26 cellular contexts compared by ENCODE assay signal in the genomic region with DNA sequence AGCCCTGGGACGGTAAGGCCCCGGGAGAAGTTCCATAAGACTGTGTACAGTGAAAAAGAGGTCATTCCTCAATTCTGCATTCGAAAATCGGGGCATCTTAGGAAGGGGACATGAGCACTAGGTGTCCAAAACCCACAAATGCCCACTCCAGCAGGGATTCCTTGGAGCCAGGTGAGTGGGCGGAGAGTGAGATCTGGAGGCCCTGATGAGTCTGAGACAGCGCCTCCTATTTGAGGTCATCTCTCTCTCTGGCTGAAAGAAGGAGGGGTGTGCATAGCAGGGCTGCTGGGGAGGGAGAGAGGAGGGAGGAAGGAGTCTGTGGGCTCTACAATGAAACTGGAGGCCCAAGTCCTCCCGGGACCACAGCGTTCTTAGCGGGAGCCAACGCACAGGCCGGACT. TPM values are rescaled to one million over a fixed set of nuclear protein-coding genes. Genes with fewer than 3 reads are reported as not detected.
A peak's percentile ranks its signal among the peaks of the same experiment; 100 is the strongest.
DNase-seq lines count a peak whose midpoint lies in the region; ATAC-seq, FAIRE-seq and TF ChIP-seq lines count a peak whose summit lies in the region.
"Had no signal": no experiment of that assay in that cellular context is flagged by ENCODE, and none has a peak within 500 bp of the region (broad histone marks: within the 10 kb centered on the region; RNA-seq: fewer than 3 reads in every experiment).

No MANE protein-coding gene starts in this region.

- TF ChIP-seq RAD21 in A549 (conservative IDR thresholded peaks at IDR 0.05 in 1 of 2, IDR thresholded peaks at IDR 0.05 in 1 of 2) (no peak), HCT116 (IDR thresholded peaks at IDR 0.05; ENCODE audit: low read depth) (no peak)

- intact Hi-C loops in HCT116 (cut with micrococcal nuclease), result no loop called here

- H3K36me3 ChIP-seq in HCT116 (ENCODE audit: control insufficient read depth in 1 of 2, insufficient read depth in 2 of 2, low read length in 2 of 2) (no peaks in the 10 kb centered on the region), gastroesophageal sphincter (no peaks in the 10 kb centered on the region), small intestine (ENCODE audit: control insufficient read depth in 2 of 2, insufficient read depth in 2 of 2, low read length in 2 of 2) (no peaks in the 10 kb centered on the region)

- H3K27me3 ChIP-seq in HCT116 (ENCODE audit: insufficient read depth, low read length) (no peaks in the 10 kb centered on the region), gastroesophageal sphincter (no peaks in the 10 kb centered on the region), small intestine (ENCODE audit: control insufficient read depth in 2 of 2, insufficient read depth in 2 of 2, low read length in 2 of 2) (no peaks in the 10 kb centered on the region)

- POLR2A ChIA-PET in A549 (lab: Yijun Ruan, JAX) (no interaction called here), HCT116 (lab: Charles Lee) (no interaction called here)

- FAIRE-seq in A549 (lab: Jason Lieb, UNC), result no peak
- no peak for FAIRE-seq in small intestine (lab: Jason Lieb, UNC)
- FAIRE-seq: HTR-8/SVneo had no signal

- H4K20me1 ChIP-seq in HCT116 (ENCODE audit: insufficient read depth), result no peaks in the 10 kb centered on the region

- RAD21 ChIA-PET in HCT116 (lab: Charles Lee; ENCODE audit: low non-redundant PET in 1 of 2, low total read pairs in 2 of 2, uncharacterized antibody in 2 of 2, unreplicated experiment in 2 of 2), result no interaction called here

- H3K9ac ChIP-seq in HCT116 (ENCODE audit: low read length), result no peak overlapping the region
- H3K9ac ChIP-seq: parathyroid adenoma had no signal

- H3K27ac ChIP-seq in A549, result peak overlapping the region; percentile 84 to 86
- H3K27ac ChIP-seq in HCT116 (ENCODE audit: low read depth, low read length), result no peak overlapping the region
- H3K27ac ChIP-seq in gastroesophageal sphincter, result peak overlapping the region in 3 of 4 donors; percentile 54 to 73 (median 62)
- no peak overlapping the region for H3K27ac ChIP-seq in small intestine (ENCODE audit: low read depth in 1 of 2, low read length in 1 of 2)
- H3K27ac ChIP-seq: parathyroid adenoma, PC-9 had no signal

- no peak for TF ChIP-seq POLR2A in A549 (IDR thresholded peaks at IDR 0.05; ENCODE audit: low read length)
- TF ChIP-seq POLR2A in HCT116 (IDR thresholded peaks at IDR 0.05; ENCODE audit: borderline replicate concordance, extremely low read depth, insufficient read depth, insufficient read length), result no peak
- TF ChIP-seq POLR2A in gastroesophageal sphincter (IDR thresholded peaks at IDR 0.05), result no peak

- H2AFZ ChIP-seq in HCT116 (ENCODE audit: low read depth, low read length, poor library complexity, severe bottlenecking), result no peak overlapping the region
- H2AFZ ChIP-seq: parathyroid adenoma, PC-9 had no signal

- H3K4me1 ChIP-seq in A549 (peaks cover 69% of the 10 kb centered on the region), HCT116 (ENCODE audit: control insufficient read depth in 1 of 2, insufficient read depth in 2 of 2, low read length in 2 of 2) (peaks cover 16 to 29% of the 10 kb centered on the region in 2 experiments; a peak in 3 of 4 replicates), gastroesophageal sphincter (peaks cover 0 to 51% (median 10%) of the 10 kb centered on the region in 3 donors), small intestine (ENCODE audit: control insufficient read depth in 2 of 2, insufficient read depth in 1 of 2, low read depth in 1 of 2, low read length in 1 of 2) (peaks cover 0 to 3% of the 10 kb centered on the region in 2 donors)
- H3K4me1 ChIP-seq: parathyroid adenoma had no signal

- ATAC-seq in A549, result peak in 1 of 2 experiments; percentile 42; a peak in 3 of 6 replicates
- peak; percentile 67 for ATAC-seq in HCT116
- no peak for ATAC-seq in gastroesophageal sphincter
- ATAC-seq in omental fat pad (ENCODE audit: low FRiP score), result peak; percentile 45
- ATAC-seq in HG03457 (IDR thresholded peaks at IDR 0.05; ENCODE audit: unreplicated experiment), result no peak
- ATAC-seq in GM21619 (IDR thresholded peaks at IDR 0.05; ENCODE audit: unreplicated experiment), result no peak
- ATAC-seq: activated CD8-positive, alpha-beta memory T cell treated with anti-CD3 and anti-CD28 coated beads, Interleukin-2, amount 10 ng/mL, durations not matched to agents 7 days and 5 days; stimulated activated naive CD8-positive, alpha-beta T cell treated with anti-CD3 and anti-CD28 coated beads, Interleukin-15, Interleukin-2, amounts not matched to agents 100 U/mL and 50 U/mL, for 24 hours had no signal

- H3K4me3 ChIP-seq in A549, result no peak overlapping the region
- H3K4me3 ChIP-seq in HCT116 (replicated peaks in 1 of 2; ENCODE audit: low read depth in 1 of 2, low read length in 2 of 2), result no peak overlapping the region
- no peak overlapping the region for H3K4me3 ChIP-seq in gastroesophageal sphincter
- H3K4me3 ChIP-seq in small intestine (ENCODE audit: low read depth in 1 of 2, low read length in 2 of 2), result no peak overlapping the region
- H3K4me3 ChIP-seq: lung, PC-9 had no signal

- TF ChIP-seq CTCF in A549 (IDR thresholded peaks at IDR 0.05) (no peak), HCT116 (IDR thresholded peaks at IDR 0.05 in 2 of 3, conservative IDR thresholded peaks at IDR 0.05 in 1 of 3; ENCODE audit: borderline replicate concordance in 1 of 3, insufficient read depth in 1 of 3, low read depth in 2 of 3, low read length in 2 of 3) (no peak), gastroesophageal sphincter (IDR thresholded peaks at IDR 0.05) (no peak), omental fat pad (IDR thresholded peaks at IDR 0.05) (no peak)

- H3K9me3 ChIP-seq in A549 (no peaks in the 10 kb centered on the region), HCT116 (ENCODE audit: control insufficient read depth in 1 of 2, insufficient read depth in 1 of 2, low read depth in 1 of 2, low read length in 2 of 2) (no peaks in the 10 kb centered on the region), gastroesophageal sphincter (no peaks in the 10 kb centered on the region), small intestine (ENCODE audit: control insufficient read depth, low read depth) (no peaks in the 10 kb centered on the region)

- 92% methylated on average over 11 of the region's 11 CpGs for WGBS in A549 (ENCODE audit: missing lambda C conversion rate)
- WGBS in gastroesophageal sphincter (ENCODE audit: low coverage in 1 of 2), 2 donors, result 68 to 69% methylated on average over 4 to 7 of the region's 11 CpGs
- 87 to 93% (median 93%) methylated on average over 11 of the region's 11 CpGs for WGBS in small intestine, 3 donors

- H3K4me2 ChIP-seq in A549 (no peak overlapping the region), HCT116 (ENCODE audit: low read length) (no peak overlapping the region)
- H3K4me2 ChIP-seq: PC-9 had no signal

- TF ChIP-seq EP300 in A549 (IDR thresholded peaks at IDR 0.05), result no peak
- TF ChIP-seq EP300 in gastroesophageal sphincter (IDR thresholded peaks at IDR 0.05), result no peak

- CTCF ChIA-PET in A549 (lab: Yijun Ruan, JAX), result interaction anchor here (2.2 to 50.6 kb wide), 3 partner anchors 5 to 341 kb away, joined by 4 to 1136 read pairs (median 1136); partner anchors contain the start of gene TPM1
- CTCF ChIA-PET in HCT116 (lab: Charles Lee), result interaction anchor here (2.1 kb wide), 1 partner anchor 36 kb away, joined by 5 read pairs; no protein-coding TSS in a partner anchor

- no peaks in the 10 kb centered on the region for H3K79me2 ChIP-seq in HCT116 (ENCODE audit: insufficient read depth, low read length)
- H3K79me2 ChIP-seq: parathyroid adenoma had no signal

- DNase-seq in A549 (ENCODE audit: low read depth in 1 of 2, low spot score in 1 of 2), result no peak
- no peak for DNase-seq in HCT116 (ENCODE audit: low read depth, low spot score)
- DNase-seq in omental fat pad (ENCODE audit: low spot score), result no peak
- DNase-seq in COLO829 (ENCODE audit: low spot score), result no peak
- no peak for DNase-seq in small intestine
- DNase-seq: activated B cell treated with CpG ODN at 0.5 μM for 24 hours; activated CD8-positive, alpha-beta memory T cell treated with anti-CD3 and anti-CD28 coated beads, Interleukin-2, amount 10 ng/mL, durations not matched to agents 7 days and 5 days; activated T-cell treated with anti-CD3 and anti-CD28 coated beads, Interleukin-2, amount 50 U/mL, for 48 hours; dermis blood vessel endothelial cell; GDM1; Kasumi-1; kidney glomerular epithelial cell; MV-4-11; NCI-H524; NK-92 treated with Interleukin-12 subunit alpha and Interleukin-12 subunit beta, amount 100 ng/mL, for 24 hours; PC-9; SHP77 treated with DMSO at 0.1 percent for 48 hours; stimulated activated CD4-positive, alpha-beta T cell treated with anti-CD3 and anti-CD28 coated beads, Interleukin-15, amount 100 ng/mL, for 24 hours; stimulated activated naive CD8-positive, alpha-beta T cell treated with anti-CD3 and anti-CD28 coated beads, Interleukin-15, Interleukin-2, amounts not matched to agents 100 U/mL and 50 U/mL, for 24 hours; T-helper 9 cell had no signal

- BruUV-seq in HCT116 (replicated peaks; lab: Mats Ljungman, UMichigan), result no TSS peak

- no peaks in the 10 kb centered on the region for H3K9me2 ChIP-seq in HCT116 (ENCODE audit: insufficient read depth)

TF ChIP-seq in HCT116, 20 proteins besides CTCF, POLR2A, EP300 and RAD21:
- TF ChIP-seq EGR1 (IDR thresholded peaks at IDR 0.05; ENCODE audit: low read depth) (peak; percentile 38; the same call in 1 of the 2 replicates), SIN3A (IDR thresholded peaks at IDR 0.05; ENCODE audit: low read depth) (no peak)
TF ChIP-seq in HCT116: peak in this region for 1.

RNA-seq across cellular contexts. Expression of gene LACTB, which starts 38.1 kb away (rescaled TPM):
- 31.0 and 59.6 TPM in 2 replicates for polyA plus RNA-seq in A549 (2011; rRNA removed)
- 27.8 and 29.8 TPM in 2 replicates for polyA plus RNA-seq in A549 (2012; cell fraction: cytosol; rRNA removed)
- polyA plus RNA-seq in A549 (2012; cell fraction: nucleus; rRNA removed), result 16.7 and 18.5 TPM in 2 replicates
- polyA plus RNA-seq in A549 (2017; fragmentation: RNase III; extraction: RNeasy Plus Mini Kit Qiagen cat#74134 plus additional on column Dnase treatment), result 56.5 to 69.8 TPM (median 56.7 TPM) in 3 replicates
- polyA minus RNA-seq in A549 (2011; rRNA and poly(A)+ RNA removed), result 8.8 and 9.4 TPM in 2 replicates
- total RNA-seq in HCT116 (2021; ENCODE audit: unreplicated experiment), result 7.6 TPM
- 2.8 and 4.4 TPM in 2 replicates for polyA plus RNA-seq in HCT116 (2012)
- total RNA-seq in gastroesophageal sphincter, result 10 to 100 TPM; 15.6 to 20.8 (median 17.3) TPM
- total RNA-seq in omental fat pad, result 10 to 100 TPM; 12.9 to 38.5 (median 20.6) TPM
- 10 to 100 TPM; 13.9 to 26.7 (median 26.2) TPM for polyA plus RNA-seq in small intestine

RNA-seq across cellular contexts. Expression of gene TPM1, which starts 41.0 kb away (rescaled TPM):
- polyA plus RNA-seq in A549 (2011; rRNA removed) (777 and 894 TPM in 2 replicates), A549 (2017; fragmentation: RNase III; extraction: RNeasy Plus Mini Kit Qiagen cat#74134 plus additional on column Dnase treatment) (954 to 1,229 TPM (median 1,043 TPM) in 3 replicates), small intestine (100 to 1,000 TPM; 353 to 542 (median 411) TPM)
- polyA plus RNA-seq in A549 (2012; cell fraction: cytosol; rRNA removed), result 824 and 915 TPM in 2 replicates
- polyA plus RNA-seq in A549 (2012; cell fraction: nucleus; rRNA removed), result 678 and 876 TPM in 2 replicates
- polyA minus RNA-seq in A549 (2011; rRNA and poly(A)+ RNA removed), result 537 and 670 TPM in 2 replicates
- total RNA-seq in HCT116 (2021; ENCODE audit: unreplicated experiment) (22.5 TPM), gastroesophageal sphincter (1,000 to 10,000 TPM; 3,599 to 7,152 (median 6,397) TPM), omental fat pad (100 to 1,000 TPM; 167 to 702 (median 252) TPM)
- 21.6 and 27.5 TPM in 2 replicates for polyA plus RNA-seq in HCT116 (2012)

Comparison
In these comparisons a context has a peak if more than half of its experiments do, and no peak if none do; other contexts are left out.
1. ATAC-seq: peak in HCT116 (single experiment) and omental fat pad (single experiment); none in gastroesophageal sphincter (single experiment), HG03457 (single experiment) and GM21619 (single experiment).
2. H3K27ac ChIP-seq: peak in A549 (2 of 2) and gastroesophageal sphincter (3 of 4); none in HCT116 (single experiment) and small intestine (0 of 2).